Comparison of ENCODE assay signal across 1 cellular context in genomic region chr2:225041210-225041870, GRCh38.
TF ChIP-seq lines count a peak whose summit lies in the region.

No MANE protein-coding gene starts in this region.

TF ChIP-seq in GM12878, 131 proteins besides CTCF, POLR2A, EP300 and RAD21 (continued from another document):
- TF ChIP-seq CBFB (IDR thresholded peaks at IDR 0.05; ENCODE audit: low read depth): peak; percentile 86; the same call in 1 of the 2 replicates
- TF ChIP-seq NR2F1 (conservative IDR thresholded peaks at IDR 0.05): peak; percentile 96
- peak in 1 of 2 experiments; percentile 21; a peak in 2 of 3 replicates for TF ChIP-seq EGR1 (IDR thresholded peaks at IDR 0.05; ENCODE audit: borderline replicate concordance in 1 of 2, low read depth in 2 of 2, low read length in 2 of 2)
- no peak for TF ChIP-seq IRF4 (IDR thresholded peaks at IDR 0.05; ENCODE audit: low read depth, low read length)
- no peak for TF ChIP-seq EZH2 (IDR thresholded peaks at IDR 0.05; ENCODE audit: borderline replicate concordance, control insufficient read depth, low read depth, low read length)
- no peak for TF ChIP-seq SREBF1 (IDR thresholded peaks at IDR 0.05; ENCODE audit: low read length)
- TF ChIP-seq POU2F2 (IDR thresholded peaks at IDR 0.05; ENCODE audit: borderline replicate concordance, low read depth, low read length): peak; percentile 50; the same call in 2 of the 3 replicates
- TF ChIP-seq MAX (IDR thresholded peaks at IDR 0.05; ENCODE audit: low read depth, low read length): no peak
- 0 out of 2 replicates have a peak, but pooled peaks have one; percentile 16 for TF ChIP-seq BMI1 (IDR thresholded peaks at IDR 0.05; ENCODE audit: borderline replicate concordance)
- peak; percentile 26; the same call in 1 of the 2 replicates for TF ChIP-seq POLR2AphosphoS2 (IDR thresholded peaks at IDR 0.05; ENCODE audit: low read depth, low read length)
- no peak for TF ChIP-seq NR2C1 (IDR thresholded peaks at IDR 0.05)
- no peak for TF ChIP-seq ZNF207 (IDR thresholded peaks at IDR 0.05; ENCODE audit: borderline replicate concordance)
- TF ChIP-seq TARDBP (IDR thresholded peaks at IDR 0.05; ENCODE audit: borderline replicate concordance): no peak
- peak in 1 of 2 experiments; percentile 62; a peak in 1 of 4 replicates for TF ChIP-seq CEBPB (IDR thresholded peaks at IDR 0.05; ENCODE audit: borderline replicate concordance in 1 of 2, low read depth in 2 of 2, low read length in 2 of 2)
- TF ChIP-seq KDM1A (IDR thresholded peaks at IDR 0.05; ENCODE audit: borderline replicate concordance): no peak
- peak; percentile 43; the same call in 1 of the 2 replicates for TF ChIP-seq PAX5 (IDR thresholded peaks at IDR 0.05; ENCODE audit: borderline replicate concordance, low read depth, low read length)
- peak; percentile 97 for TF ChIP-seq POLR2AphosphoS5 (IDR thresholded peaks at IDR 0.05; ENCODE audit: low read length)
- TF ChIP-seq RBBP5 (conservative IDR thresholded peaks at IDR 0.05): no peak; the same call in 1 of the 2 replicates
- TF ChIP-seq IRF5 (IDR thresholded peaks at IDR 0.05; ENCODE audit: borderline replicate concordance): 0 out of 2 replicates have a peak, but pooled peaks have one; percentile 30
- no peak for TF ChIP-seq HDAC6 (IDR thresholded peaks at IDR 0.05; ENCODE audit: unreplicated experiment)
- TF ChIP-seq ATF7 (IDR thresholded peaks at IDR 0.05; ENCODE audit: low read depth): peak; percentile 46; the same call in 1 of the 2 replicates
- peak; percentile 68 for TF ChIP-seq BCL3 (IDR thresholded peaks at IDR 0.05; ENCODE audit: borderline replicate concordance, insufficient read depth, low read depth, low read length, poor library complexity, severe bottlenecking)
- TF ChIP-seq ESRRA (IDR thresholded peaks at IDR 0.05; ENCODE audit: low read length): no peak
- TF ChIP-seq FOXM1 (IDR thresholded peaks at IDR 0.05; ENCODE audit: low read depth, low read length): peak; percentile 90
- TF ChIP-seq SMARCA5 (IDR thresholded peaks at IDR 0.05): no peak
TF ChIP-seq in GM12878: peak in this region for 52.
